21 cellular contexts compared by ENCODE assay signal in genomic region chr15:72013703-72014102, GRCh38.
DNase-seq lines count a peak whose midpoint lies in the region; ATAC-seq and TF ChIP-seq lines count a peak whose summit lies in the region.
"Had no signal": no experiment of that assay in that cellular context is flagged by ENCODE, and none has a peak within 500 bp of the region (broad histone marks: within the 10 kb centered on the region; RNA-seq: fewer than 3 reads in every experiment).

No MANE protein-coding gene starts in this region.

- CTCF ChIA-PET in activated naive CD4-positive, alpha-beta T cell treated with anti-CD3 and anti-CD28 coated beads for 36 hours (lab: Charles Lee) = no interaction called here

- H3K4me3 Mint-ChIP-seq in nephron progenitor cell = no peak overlapping the region
- H3K4me3 Mint-ChIP-seq in activated naive CD4-positive, alpha-beta T cell treated with anti-CD3 and anti-CD28 coated beads for 36 hours = no peak overlapping the region
- H3K4me3 Mint-ChIP-seq: CD14-positive monocyte; CD4-positive, alpha-beta memory T cell; CD4-positive, CD25-positive, alpha-beta regulatory T cell; CD8-positive, alpha-beta memory T cell had no signal

- H3K27me3 ChIP-seq in Karpas-422 (ENCODE audit: low read length) = no peaks in the 10 kb centered on the region
- no peaks in the 10 kb centered on the region for H3K27me3 ChIP-seq in SU-DHL-6 (ENCODE audit: low read length)
- no peaks in the 10 kb centered on the region for H3K27me3 ChIP-seq in upper lobe of right lung
- H3K27me3 ChIP-seq: BE2C, BLaER1 had no signal

- DNase-seq in Karpas-422 (no peak), nephron progenitor cell (no peak), upper lobe of right lung (no peak), HUDEP-2 (lab: John Stamatoyannopoulos, UW; ENCODE audit: unreplicated experiment in 76 of 76) (no peak)
- DNase-seq in activated naive CD4-positive, alpha-beta T cell treated with anti-CD3 and anti-CD28 coated beads for 36 hours = no peak
- DNase-seq: 8988T; ACHN; BE2C; C1 segment of cervical spinal cord; Calu3; CD4-positive, alpha-beta memory T cell; CD4-positive, CD25-positive, alpha-beta regulatory T cell; CD8-positive, alpha-beta memory T cell; COR-L47; DMS79 treated with DMSO at 0.1 percent for 48 hours; GF-D8 had no signal

- TF ChIP-seq CTCF in SU-DHL-6 (IDR thresholded peaks at IDR 0.05; ENCODE audit: insufficient read depth, low read length, poor library complexity, severe bottlenecking) (no peak), nephron progenitor cell (IDR thresholded peaks at IDR 0.05) (no peak), upper lobe of right lung (IDR thresholded peaks at IDR 0.05) (no peak)

- H3K9ac ChIP-seq in Karpas-422 (ENCODE audit: low read length) = no peak overlapping the region
- H3K9ac ChIP-seq in SU-DHL-6 (ENCODE audit: low read length) = no peak overlapping the region
- H3K9ac ChIP-seq: BLaER1 had no signal

- no peaks in the 10 kb centered on the region for H3K9me2 ChIP-seq in Karpas-422 (replicated peaks; ENCODE audit: insufficient read depth, low read length)
- no peaks in the 10 kb centered on the region for H3K9me2 ChIP-seq in SU-DHL-6 (replicated peaks; ENCODE audit: insufficient read depth, low read length)

- no peaks in the 10 kb centered on the region for H3K27me3 Mint-ChIP-seq in nephron progenitor cell (ENCODE audit: low read depth, poor library complexity)
- no peaks in the 10 kb centered on the region for H3K27me3 Mint-ChIP-seq in activated naive CD4-positive, alpha-beta T cell treated with anti-CD3 and anti-CD28 coated beads for 36 hours (ENCODE audit: low read depth)
- H3K27me3 Mint-ChIP-seq: CD4-positive, alpha-beta memory T cell; CD4-positive, CD25-positive, alpha-beta regulatory T cell; CD8-positive, alpha-beta memory T cell had no signal

- no peaks in the 10 kb centered on the region for H3K9me3 ChIP-seq in Karpas-422 (ENCODE audit: low read length)
- no peaks in the 10 kb centered on the region for H3K9me3 ChIP-seq in SU-DHL-6 (ENCODE audit: insufficient read depth, low read length)
- H3K9me3 ChIP-seq in upper lobe of right lung = no peaks in the 10 kb centered on the region
- H3K9me3 ChIP-seq: BE2C, BLaER1 had no signal

- H3K9me3 Mint-ChIP-seq in nephron progenitor cell = no peaks in the 10 kb centered on the region
- H3K9me3 Mint-ChIP-seq in activated naive CD4-positive, alpha-beta T cell treated with anti-CD3 and anti-CD28 coated beads for 36 hours = no peaks in the 10 kb centered on the region
- H3K9me3 Mint-ChIP-seq: CD14-positive monocyte; CD4-positive, alpha-beta memory T cell; CD4-positive, CD25-positive, alpha-beta regulatory T cell; CD8-positive, alpha-beta memory T cell had no signal

- peaks cover 39% of the 10 kb centered on the region for H3F3A ChIP-seq in SU-DHL-6 (ENCODE audit: insufficient read depth)

- no peaks in the 10 kb centered on the region for H3K36me3 Mint-ChIP-seq in nephron progenitor cell (ENCODE audit: low read depth)
- peaks cover 3% of the 10 kb centered on the region for H3K36me3 Mint-ChIP-seq in activated naive CD4-positive, alpha-beta T cell treated with anti-CD3 and anti-CD28 coated beads for 36 hours (ENCODE audit: low read depth)

- H3K36me3 ChIP-seq in Karpas-422 (ENCODE audit: insufficient read depth, low read length) = peaks cover 11% of the 10 kb centered on the region; the same call in 1 of the 2 replicates
- peaks cover 18% of the 10 kb centered on the region for H3K36me3 ChIP-seq in SU-DHL-6 (ENCODE audit: low read length)
- H3K36me3 ChIP-seq in upper lobe of right lung = peaks cover 8% of the 10 kb centered on the region
- H3K36me3 ChIP-seq: BE2C had no signal

- H3K79me2 ChIP-seq in Karpas-422 (ENCODE audit: low read length) (peaks cover 45% of the 10 kb centered on the region), SU-DHL-6 (ENCODE audit: insufficient read depth, low read length) (peaks cover 4% of the 10 kb centered on the region; the same call in 1 of the 2 replicates)

- intact Hi-C loops in upper lobe of right lung (cut with DNase I) = no loop called here
- intact Hi-C loops in activated naive CD4-positive, alpha-beta T cell treated with anti-CD3 and anti-CD28 coated beads for 36 hours (cut with micrococcal nuclease) = no loop called here

- H2AFZ ChIP-seq in Karpas-422 (ENCODE audit: low read length) (no peak overlapping the region), SU-DHL-6 (ENCODE audit: low read depth, low read length, severe bottlenecking) (no peak overlapping the region)

- H3K4me1 ChIP-seq in Karpas-422 (ENCODE audit: low read length) (peaks cover 44% of the 10 kb centered on the region), upper lobe of right lung (no peaks in the 10 kb centered on the region)
- H3K4me1 ChIP-seq: BE2C, BLaER1 had no signal

- H3K27ac Mint-ChIP-seq in nephron progenitor cell = peak overlapping the region; percentile 59
- H3K27ac Mint-ChIP-seq in activated naive CD4-positive, alpha-beta T cell treated with anti-CD3 and anti-CD28 coated beads for 36 hours = no peak overlapping the region
- H3K27ac Mint-ChIP-seq: CD14-positive monocyte; CD4-positive, alpha-beta memory T cell; CD4-positive, CD25-positive, alpha-beta regulatory T cell; CD8-positive, alpha-beta memory T cell had no signal

- no peak overlapping the region for H3K4me2 ChIP-seq in Karpas-422 (ENCODE audit: low read depth, low read length, poor library complexity, severe bottlenecking)
- H3K4me2 ChIP-seq in SU-DHL-6 (ENCODE audit: low read depth, low read length, poor library complexity, severe bottlenecking) = no peak overlapping the region
- H3K4me2 ChIP-seq: BLaER1 had no signal

- H4K20me1 ChIP-seq in Karpas-422 (ENCODE audit: insufficient read depth, low read depth, low read length) = no peaks in the 10 kb centered on the region
- no peaks in the 10 kb centered on the region for H4K20me1 ChIP-seq in SU-DHL-6 (ENCODE audit: low read depth, low read length)
- H4K20me1 ChIP-seq: BLaER1 had no signal

- peaks cover 7% of the 10 kb centered on the region for H3K4me1 Mint-ChIP-seq in nephron progenitor cell
- H3K4me1 Mint-ChIP-seq in activated naive CD4-positive, alpha-beta T cell treated with anti-CD3 and anti-CD28 coated beads for 36 hours (ENCODE audit: low read depth) = peaks cover 4% of the 10 kb centered on the region
- H3K4me1 Mint-ChIP-seq: CD14-positive monocyte; CD4-positive, alpha-beta memory T cell; CD8-positive, alpha-beta memory T cell had no signal

- ATAC-seq in upper lobe of right lung (peak; percentile 62), HG03025 (IDR thresholded peaks at IDR 0.05; ENCODE audit: low FRiP score, unreplicated experiment) (no peak), GM18502 (IDR thresholded peaks at IDR 0.05; ENCODE audit: poor library complexity, unreplicated experiment) (no peak)

- H3K4me3 ChIP-seq in Karpas-422 (ENCODE audit: low read length) (no peak overlapping the region), SU-DHL-6 (ENCODE audit: insufficient read depth, low read length, poor library complexity, severe bottlenecking) (no peak overlapping the region), upper lobe of right lung (no peak overlapping the region)
- H3K4me3 ChIP-seq: BLaER1 had no signal

- H3K27ac ChIP-seq in Karpas-422 (ENCODE audit: low read length) (peak overlapping the region; percentile 65), SU-DHL-6 (ENCODE audit: low read depth, low read length) (peak overlapping the region; percentile 75), upper lobe of right lung (no peak overlapping the region)
- H3K27ac ChIP-seq: BLaER1 had no signal
